Comparison of ENCODE assay signal across 2 cellular contexts in the genomic region with DNA sequence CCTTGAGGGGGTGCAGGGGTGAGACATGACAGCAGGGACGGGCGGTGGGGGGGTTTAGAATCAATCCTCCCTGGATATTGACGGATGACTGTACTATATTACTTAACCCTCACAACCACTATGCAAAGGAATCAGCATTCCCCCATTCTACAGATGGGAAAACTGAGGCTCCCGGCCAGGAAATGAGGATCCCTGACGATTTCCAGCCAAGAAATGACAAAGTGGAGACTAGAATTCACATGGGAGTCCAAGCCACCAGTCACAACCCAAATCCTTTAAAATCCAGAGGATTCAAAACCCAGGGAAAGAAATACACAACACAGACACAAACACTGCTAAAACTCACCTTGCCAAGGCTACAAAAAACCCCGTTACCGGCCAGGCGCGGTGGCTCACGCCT.
TF ChIP-seq lines count a peak whose summit lies in the region.

No MANE protein-coding gene starts in this region.

TF ChIP-seq in IMR-90, 13 proteins besides CTCF, POLR2A, EP300 and RAD21:
- TF ChIP-seq CHD1 (IDR thresholded peaks at IDR 0.05; ENCODE audit: low read depth, low read length) (no peak), MAFK (IDR thresholded peaks at IDR 0.05; ENCODE audit: low read depth, low read length) (no peak), NFE2L2 (IDR thresholded peaks at IDR 0.05; ENCODE audit: low read depth, low read length) (no peak), MAZ (IDR thresholded peaks at IDR 0.05; ENCODE audit: borderline replicate concordance, low read depth, low read length) (no peak), MXI1 (IDR thresholded peaks at IDR 0.05; ENCODE audit: borderline replicate concordance, low read depth, low read length) (no peak), SMC3 (IDR thresholded peaks at IDR 0.05; ENCODE audit: low read depth, low read length) (no peak), RFX5 (IDR thresholded peaks at IDR 0.05; ENCODE audit: low read depth, low read length) (no peak), RCOR1 (IDR thresholded peaks at IDR 0.05; ENCODE audit: insufficient replicate concordance, low read length) (no peak), FOS (IDR thresholded peaks at IDR 0.05; ENCODE audit: low read depth, low read length) (no peak)
- TF ChIP-seq, protein P1, sequence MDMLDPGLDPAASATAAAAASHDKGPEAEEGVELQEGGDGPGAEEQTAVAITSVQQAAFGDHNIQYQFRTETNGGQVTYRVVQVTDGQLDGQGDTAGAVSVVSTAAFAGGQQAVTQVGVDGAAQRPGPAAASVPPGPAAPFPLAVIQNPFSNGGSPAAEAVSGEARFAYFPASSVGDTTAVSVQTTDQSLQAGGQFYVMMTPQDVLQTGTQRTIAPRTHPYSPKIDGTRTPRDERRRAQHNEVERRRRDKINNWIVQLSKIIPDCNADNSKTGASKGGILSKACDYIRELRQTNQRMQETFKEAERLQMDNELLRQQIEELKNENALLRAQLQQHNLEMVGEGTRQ (IDR thresholded peaks at IDR 0.05; ENCODE audit: low read depth, low read length) = no peak

TF ChIP-seq in H1, 55 proteins besides CTCF, POLR2A, EP300 and RAD21:
- TF ChIP-seq KDM4A (IDR thresholded peaks at IDR 0.05; ENCODE audit: low read depth, low read length, severe bottlenecking) = no peak
- 0 out of 2 replicates have a peak, but pooled peaks have one; percentile 20 for TF ChIP-seq KDM1A (IDR thresholded peaks at IDR 0.05; ENCODE audit: borderline replicate concordance, low read length)
